ENCODE assay signal across 8 cellular contexts in the genomic region with DNA sequence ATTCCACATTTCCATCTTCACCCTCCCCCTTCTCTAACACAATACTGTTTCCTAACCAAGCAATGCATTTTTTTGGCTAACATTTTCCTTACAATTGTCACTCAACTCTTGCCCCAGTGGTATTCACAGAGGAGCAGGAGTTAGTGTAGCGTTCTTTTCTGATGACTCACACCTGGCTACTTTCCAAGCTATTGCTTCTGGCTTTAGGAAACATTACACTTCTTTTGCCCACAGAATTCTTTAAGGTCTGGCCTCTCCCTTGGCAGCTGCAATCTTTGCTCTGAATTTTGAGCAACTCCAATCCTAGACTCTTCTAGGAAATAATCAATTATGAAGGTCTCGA. TPM values are rescaled to one million over a fixed set of nuclear protein-coding genes. Genes with fewer than 3 reads are reported as not detected.
DNase-seq lines count a peak whose midpoint lies in the region; ATAC-seq and TF ChIP-seq lines count a peak whose summit lies in the region.

No MANE protein-coding gene starts in this region.

- no peak for TF ChIP-seq CTCF in GM10266 (IDR thresholded peaks at IDR 0.05; ENCODE audit: control insufficient read depth, insufficient read depth, low read depth, missing control alignments)

- ATAC-seq in HG02678 (IDR thresholded peaks at IDR 0.05; ENCODE audit: unreplicated experiment) (no peak), GM21619 (IDR thresholded peaks at IDR 0.05; ENCODE audit: unreplicated experiment) (no peak)

- DNase-seq in DMS53 (lab: John Stamatoyannopoulos, UW) (peak; percentile 71), NCI-H2171 (lab: John Stamatoyannopoulos, UW) (peak; percentile 50), dermis blood vessel endothelial cell (peak; percentile 98), myocyte (ENCODE audit: low read depth) (peak; percentile 98), GM10266 (ENCODE audit: extremely low spot score) (no peak)
- no peak for DNase-seq in stimulated activated naive CD4-positive, alpha-beta T cell treated with Interleukin-2 at 50 U/mL for 16 hours (lab: John Stamatoyannopoulos, UW)

RNA-seq across cellular contexts. Expression of a gene that starts 27.5 kb away (rescaled TPM):
- 27.1 and 47.3 TPM in 2 replicates for total RNA-seq in dermis blood vessel endothelial cell
- 38.0 and 49.5 TPM in 2 replicates for total RNA-seq in myocyte
- 91.4 TPM for polyA plus RNA-seq in myocyte (2012)

Comparison
In these comparisons a context has a peak if more than half of its experiments do, and no peak if none do; other contexts are left out.
1. DNase-seq: peak in DMS53 (single experiment), NCI-H2171 (single experiment), dermis blood vessel endothelial cell (single experiment) and myocyte (single experiment); none in stimulated activated naive CD4-positive, alpha-beta T cell treated with Interleukin-2 at 50 U/mL for 16 hours (single experiment) and GM10266 (single experiment).